8 cellular contexts compared by ENCODE assay signal in genomic region chr6:31738048-31738979, GRCh38. TPM values are rescaled to one million over a fixed set of nuclear protein-coding genes. Genes with fewer than 3 reads are reported as not detected.
DNase-seq lines count a peak whose midpoint lies in the region; ATAC-seq lines count a peak whose summit lies in the region.

No MANE protein-coding gene starts in this region.

- no peaks in the 10 kb centered on the region for H3K27me3 ChIP-seq in right cardiac atrium (ENCODE audit: control insufficient read depth, insufficient read depth)
- peaks cover 0 to 14% (median 0%) of the 10 kb centered on the region in 3 donors for H3K27me3 ChIP-seq in skeletal muscle tissue (ENCODE audit: control insufficient read depth in 3 of 3, insufficient read depth in 3 of 3, low read length in 3 of 3)

- peaks cover 51% of the 10 kb centered on the region for H3K4me1 Mint-ChIP-seq in activated naive CD8-positive, alpha-beta T cell treated with anti-CD3 and anti-CD28 coated beads for 36 hours

- DNase-seq in EL (peak; percentile 81), HuH-7.5 (ENCODE audit: low spot score) (peak; percentile 66), SHP77 (lab: John Stamatoyannopoulos, UW) (peak; percentile 68 to 82), right cardiac atrium (peak in 1 of 3 donors; percentile 77), NCI-H1048 (lab: John Stamatoyannopoulos, UW) (no peak)
- DNase-seq in activated naive CD8-positive, alpha-beta T cell treated with anti-CD3 and anti-CD28 coated beads for 36 hours: peak; percentile 60

- peak overlapping the region; percentile 34 for H3K27ac ChIP-seq in right cardiac atrium (ENCODE audit: low read length)
- H3K27ac ChIP-seq in skeletal muscle tissue (ENCODE audit: low read depth, low read length): peak overlapping the region; percentile 81

- intact Hi-C loops in right cardiac atrium (cut with DNase I): loop anchor here in 2 of 4 donors (5.0 to 10.0 kb wide), 2 partner anchors 34 to 96 kb away; no protein-coding TSS in a partner anchor

- no peak overlapping the region for H3K4me3 ChIP-seq in right cardiac atrium (ENCODE audit: low read length)
- no peak overlapping the region for H3K4me3 ChIP-seq in skeletal muscle tissue (ENCODE audit: low read length in 3 of 3)

- no peaks in the 10 kb centered on the region for H3K27me3 Mint-ChIP-seq in activated naive CD8-positive, alpha-beta T cell treated with anti-CD3 and anti-CD28 coated beads for 36 hours

- H3K9me3 ChIP-seq in right cardiac atrium (ENCODE audit: control insufficient read depth, low read length) (no peaks in the 10 kb centered on the region), skeletal muscle tissue (ENCODE audit: control insufficient read depth in 3 of 3, low read length in 3 of 3) (no peaks in the 10 kb centered on the region)

- no peaks in the 10 kb centered on the region for H3K9me3 Mint-ChIP-seq in activated naive CD8-positive, alpha-beta T cell treated with anti-CD3 and anti-CD28 coated beads for 36 hours

- H3K36me3 ChIP-seq in skeletal muscle tissue (ENCODE audit: control insufficient read depth in 3 of 3, insufficient read depth in 3 of 3, low read length in 3 of 3): peaks cover 0 to 11% (median 4%) of the 10 kb centered on the region in 3 donors

- H3K36me3 Mint-ChIP-seq in activated naive CD8-positive, alpha-beta T cell treated with anti-CD3 and anti-CD28 coated beads for 36 hours: peaks cover 53% of the 10 kb centered on the region

- ATAC-seq in right cardiac atrium (peak in 1 of 2 donors; percentile 7), GM19455 (IDR thresholded peaks at IDR 0.05; ENCODE audit: unreplicated experiment) (no peak)

- H3K4me1 ChIP-seq in right cardiac atrium (ENCODE audit: control insufficient read depth, insufficient read depth, low read length): peaks cover 9% of the 10 kb centered on the region
- H3K4me1 ChIP-seq in skeletal muscle tissue (ENCODE audit: control insufficient read depth in 3 of 3, insufficient read depth in 3 of 3, low read length in 3 of 3): peaks cover 34 to 47% (median 41%) of the 10 kb centered on the region in 3 donors

- H3K27ac Mint-ChIP-seq in activated naive CD8-positive, alpha-beta T cell treated with anti-CD3 and anti-CD28 coated beads for 36 hours: peak overlapping the region; percentile 89

- peak overlapping the region in 2 of 3 donors; percentile 16 to 17 for H3K9ac ChIP-seq in skeletal muscle tissue (ENCODE audit: low read depth in 1 of 3, low read length in 3 of 3)

- 24% methylated on average over 6 of the region's 6 CpGs for WGBS in right cardiac atrium

- H3K4me3 Mint-ChIP-seq in activated naive CD8-positive, alpha-beta T cell treated with anti-CD3 and anti-CD28 coated beads for 36 hours: peak overlapping the region; percentile 93

RNA-seq across cellular contexts. Expression of gene MSH5, which starts 1.5 kb away (rescaled TPM):
- total RNA-seq in activated naive CD8-positive, alpha-beta T cell treated with anti-CD3 and anti-CD28 coated beads for 36 hours: 10 to 100 TPM; 48.1 to 53.4 TPM
- 1 to 10 TPM; 2.6 to 3.2 (median 3.0) TPM for total RNA-seq in right cardiac atrium
- 1.8 TPM for polyA plus RNA-seq in right cardiac atrium
- 3.1 TPM for total RNA-seq in skeletal muscle tissue

RNA-seq across cellular contexts. Expression of gene CLIC1, which starts 2.0 kb away (rescaled TPM):
- 100 to 1,000 TPM; 328 to 329 TPM for total RNA-seq in activated naive CD8-positive, alpha-beta T cell treated with anti-CD3 and anti-CD28 coated beads for 36 hours
- total RNA-seq in right cardiac atrium (100 to 1,000 TPM in 3 of 4 donors, 10 to 100 TPM in 1; 99.4 to 153 (median 116) TPM), skeletal muscle tissue (152 TPM)
- polyA plus RNA-seq in right cardiac atrium: 116 TPM

RNA-seq across cellular contexts. Expression of gene DDAH2, which starts 9.2 kb away (rescaled TPM):
- 1 to 10 TPM; 3.5 to 3.8 TPM for total RNA-seq in activated naive CD8-positive, alpha-beta T cell treated with anti-CD3 and anti-CD28 coated beads for 36 hours
- total RNA-seq in right cardiac atrium (10 to 100 TPM; 42.4 to 55.6 (median 49.3) TPM), skeletal muscle tissue (73.1 TPM)
- polyA plus RNA-seq in right cardiac atrium: 57.4 TPM

RNA-seq across cellular contexts. Expression of gene MPIG6B, which starts 15.1 kb away (rescaled TPM):
- under 1 TPM; 0.16 to 0.56 TPM for total RNA-seq in activated naive CD8-positive, alpha-beta T cell treated with anti-CD3 and anti-CD28 coated beads for 36 hours
- total RNA-seq in right cardiac atrium: under 1 TPM in 3 of 4 donors, not detected in 1; 0.31 to 0.37 (median 0.35) TPM
- polyA plus RNA-seq in right cardiac atrium: 0.20 TPM
- total RNA-seq in skeletal muscle tissue: 0.52 TPM

RNA-seq across cellular contexts. Expression of gene LY6G6C, which starts 16.8 kb away (rescaled TPM):
- total RNA-seq in activated naive CD8-positive, alpha-beta T cell treated with anti-CD3 and anti-CD28 coated beads for 36 hours: not detected
- not detected for total RNA-seq in right cardiac atrium
- polyA plus RNA-seq in right cardiac atrium: 0.18 TPM
- total RNA-seq in skeletal muscle tissue: not detected

Comparison
In these comparisons a context has a peak if more than half of its experiments do, and no peak if none do; other contexts are left out.
1. RNA of gene MSH5, which starts 1.5 kb away (total RNA-seq): 48.1 to 53.4 TPM in activated naive CD8-positive, alpha-beta T cell treated with anti-CD3 and anti-CD28 coated beads for 36 hours; 2.6 to 3.2 TPM in right cardiac atrium and 3.1 TPM in skeletal muscle tissue (single experiment); every median in the first group is over 10 times any median in the second.
2. RNA of gene DDAH2, which starts 9.2 kb away (total RNA-seq): 73.1 TPM in skeletal muscle tissue (single experiment) and 42.4 to 55.6 TPM in right cardiac atrium; 3.5 to 3.8 TPM in activated naive CD8-positive, alpha-beta T cell treated with anti-CD3 and anti-CD28 coated beads for 36 hours; every median in the first group is over 4 times any median in the second.